In genomic region chr3:52892625-52893311, GRCh38 we compare ENCODE assay signal across 9 cellular contexts. TPM values are rescaled to one million over a fixed set of nuclear protein-coding genes. Genes with fewer than 3 reads are reported as not detected.
DNase-seq lines count a peak whose midpoint lies in the region; ATAC-seq and TF ChIP-seq lines count a peak whose summit lies in the region.
"Had no signal": no experiment of that assay in that cellular context is flagged by ENCODE, and none has a peak within 500 bp of the region (broad histone marks: within the 10 kb centered on the region; RNA-seq: fewer than 3 reads in every experiment).

No MANE protein-coding gene starts in this region.

- H3K4me1 Mint-ChIP-seq in brain, result peaks cover 58% of the 10 kb centered on the region
- peaks cover 34% of the 10 kb centered on the region for H3K4me1 Mint-ChIP-seq in osteocyte (ENCODE audit: unreplicated experiment)

- TF ChIP-seq CTCF in DOHH2 (IDR thresholded peaks at IDR 0.05; ENCODE audit: low read depth, low read length, poor library complexity, severe bottlenecking), result no peak
- peak; percentile 47 for TF ChIP-seq CTCF in OCI-LY7 (conservative IDR thresholded peaks at IDR 0.05; ENCODE audit: low read length)
- TF ChIP-seq CTCF in brain (conservative IDR thresholded peaks at IDR 0.05), result no peak
- peak; percentile 13 for TF ChIP-seq CTCF in osteocyte (IDR thresholded peaks at IDR 0.05)

- no peaks in the 10 kb centered on the region for H3K27me3 ChIP-seq in DOHH2 (ENCODE audit: control insufficient read depth, low read length)

- H3K4me3 Mint-ChIP-seq in brain (peak overlapping the region in 2 of 5 experiments; percentile 56 to 60), osteocyte (ENCODE audit: unreplicated experiment) (no peak overlapping the region)

- peak overlapping the region; percentile 65 for H3K27ac ChIP-seq in DOHH2 (ENCODE audit: low read depth, low read length)
- no peak overlapping the region for H3K27ac ChIP-seq in OCI-LY7 (ENCODE audit: low read depth, low read length, poor library complexity, severe bottlenecking)

- H3K36me3 Mint-ChIP-seq in brain (peaks cover 5% of the 10 kb centered on the region), osteocyte (ENCODE audit: unreplicated experiment) (peaks cover 7% of the 10 kb centered on the region)

- peaks cover 58% of the 10 kb centered on the region for H3K4me1 ChIP-seq in DOHH2 (ENCODE audit: control insufficient read depth, low read length)
- peaks cover 16% of the 10 kb centered on the region for H3K4me1 ChIP-seq in OCI-LY7 (ENCODE audit: insufficient read depth, low read length, poor library complexity, severe bottlenecking)

- H3K27me3 Mint-ChIP-seq in brain, result peaks cover 4% of the 10 kb centered on the region
- no peaks in the 10 kb centered on the region for H3K27me3 Mint-ChIP-seq in osteocyte (ENCODE audit: unreplicated experiment)

- H3K79me2 ChIP-seq in DOHH2 (ENCODE audit: control insufficient read depth, low read length) (peaks cover 64% of the 10 kb centered on the region), OCI-LY7 (ENCODE audit: insufficient read depth, low read depth, low read length) (peaks cover 5% of the 10 kb centered on the region; the same call in 1 of the 2 replicates)

- H3K4me2 ChIP-seq in DOHH2 (ENCODE audit: low read length) (peak overlapping the region; percentile 78), OCI-LY7 (ENCODE audit: low read length) (peak overlapping the region; percentile 23; the same call in 1 of the 2 replicates)

- no TSS peak for BruUV-seq in OCI-LY7 (replicated peaks; lab: Mats Ljungman, UMichigan)

- H3K9me2 ChIP-seq in DOHH2 (replicated peaks; ENCODE audit: control insufficient read depth, low read length) (no peaks in the 10 kb centered on the region), OCI-LY7 (ENCODE audit: insufficient read depth, low read length) (no peaks in the 10 kb centered on the region)

- POLR2A ChIA-PET in OCI-LY7 (lab: Charles Lee), result interaction anchor here (0.7 kb wide), 1 partner anchor 133 kb away, joined by 3 read pairs; no protein-coding TSS in a partner anchor

- DNase-seq in OCI-LY7 (ENCODE audit: low spot score), result no peak
- peak; percentile 25 for DNase-seq in osteocyte (ENCODE audit: extremely low spot score, unreplicated experiment)
- DNase-seq in GM19240 (ENCODE audit: insufficient read length, low spot score), result no peak

- H3K9me3 ChIP-seq in DOHH2 (ENCODE audit: control insufficient read depth, insufficient read depth, low read length), result no peaks in the 10 kb centered on the region
- no peaks in the 10 kb centered on the region for H3K9me3 ChIP-seq in OCI-LY7 (ENCODE audit: low read length)

- CTCF ChIA-PET in OCI-LY7 (lab: Charles Lee; ENCODE audit: unreplicated experiment), result no interaction called here

- ATAC-seq in GM18519 (IDR thresholded peaks at IDR 0.05; ENCODE audit: low FRiP score, unreplicated experiment) (no peak), GM18505 (IDR thresholded peaks at IDR 0.05; ENCODE audit: unreplicated experiment) (no peak), GM19023 (IDR thresholded peaks at IDR 0.05; ENCODE audit: unreplicated experiment) (no peak)

- intact Hi-C loops in OCI-LY7 (cut with micrococcal nuclease; ENCODE audit: unreplicated experiment), result no loop called here

- peak overlapping the region in 4 of 5 experiments; percentile 2 to 68 (median 44) for H3K27ac Mint-ChIP-seq in brain
- peak overlapping the region; percentile 47 for H3K27ac Mint-ChIP-seq in osteocyte (ENCODE audit: unreplicated experiment)

- H4K20me1 ChIP-seq in DOHH2 (ENCODE audit: control insufficient read depth, insufficient read depth, low read depth, low read length), result peaks cover 4% of the 10 kb centered on the region; the same call in 1 of the 2 replicates
- H4K20me1 ChIP-seq in OCI-LY7 (ENCODE audit: insufficient read depth, low read length), result 0 out of 2 replicates have a peak, but pooled peaks cover 9% of the 10 kb centered on the region

- peak overlapping the region; percentile 63 for H3K4me3 ChIP-seq in DOHH2 (ENCODE audit: low read length)
- no peak overlapping the region for H3K4me3 ChIP-seq in OCI-LY7 (ENCODE audit: low read depth, low read length, poor library complexity, severe bottlenecking)
- H3K4me3 ChIP-seq: lung had no signal

- no peaks in the 10 kb centered on the region for H3K9me3 Mint-ChIP-seq in brain
- no peaks in the 10 kb centered on the region for H3K9me3 Mint-ChIP-seq in osteocyte (ENCODE audit: unreplicated experiment)

- H2AFZ ChIP-seq in OCI-LY7 (ENCODE audit: low read length), result no peak overlapping the region

- peaks cover 4% of the 10 kb centered on the region; the same call in 1 of the 2 replicates for H3F3A ChIP-seq in DOHH2 (ENCODE audit: control insufficient read depth, insufficient read depth)

- peaks cover 6% of the 10 kb centered on the region for H3K36me3 ChIP-seq in DOHH2 (ENCODE audit: control insufficient read depth, low read length)
- peaks cover 5% of the 10 kb centered on the region; the same call in 1 of the 2 replicates for H3K36me3 ChIP-seq in OCI-LY7 (ENCODE audit: insufficient read depth, low read length)

- TF ChIP-seq POLR2A in GM18505 (IDR thresholded peaks at IDR 0.05; ENCODE audit: borderline replicate concordance, extremely low read depth, insufficient read depth, insufficient read length), result no peak

RNA-seq across cellular contexts. Expression of gene STIMATE, which starts 4.6 kb away (rescaled TPM):
- 8.1 and 18.1 TPM in 2 replicates for total RNA-seq in OCI-LY7 (2014; rRNA removed; shearing (Covaris generic))
- 19.0 and 24.6 TPM in 2 replicates for total RNA-seq in OCI-LY7 (2022)
- polyA plus RNA-seq in brain (ENCODE audit: insufficient read depth, low read depth, low replicate concordance), result 6.4 TPM
- 22.9 and 25.3 TPM in 2 replicates for total RNA-seq in osteocyte

RNA-seq across cellular contexts. Expression of gene MUSTN1, which starts 57.9 kb away (rescaled TPM):
- total RNA-seq in OCI-LY7 (2014; rRNA removed; shearing (Covaris generic)), result 0.28 and 2.7 TPM in 2 replicates
- total RNA-seq in OCI-LY7 (2022) (1.7 and 2.8 TPM in 2 replicates), osteocyte (2.0 and 6.2 TPM in 2 replicates)
- polyA plus RNA-seq in brain (ENCODE audit: insufficient read depth, low read depth, low replicate concordance), result 25.5 TPM

Comparison
In these comparisons a context has a peak if more than half of its experiments do, and no peak if none do; other contexts are left out.
1. CTCF ChIP-seq: peak in OCI-LY7 (single experiment) and osteocyte (single experiment); none in DOHH2 (single experiment) and brain (0 of 2).